Comparison of ENCODE assay signal across 29 cellular contexts in the genomic region with DNA sequence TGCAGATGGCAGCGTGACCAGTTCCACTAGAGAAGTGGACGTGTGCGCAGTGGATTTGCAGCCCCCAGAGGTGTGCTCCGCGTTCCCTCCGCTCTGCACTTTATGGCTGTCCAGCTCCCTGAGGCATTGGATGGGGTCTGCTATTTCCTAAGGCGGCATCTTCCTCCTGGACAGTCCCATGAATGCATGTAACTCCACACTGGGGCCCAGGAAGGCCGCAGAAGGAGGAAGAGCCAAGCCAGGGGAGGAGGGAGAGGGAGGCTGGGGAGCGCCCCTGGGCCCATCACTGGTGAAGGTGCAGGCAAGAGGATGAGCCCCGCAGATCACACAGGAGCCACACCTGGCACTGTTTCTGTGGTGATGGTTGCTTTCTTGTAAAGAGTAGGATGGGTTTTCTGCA.
"Had no signal": no experiment of that assay in that cellular context is flagged by ENCODE, and none has a peak within 500 bp of the region (broad histone marks: within the 10 kb centered on the region; RNA-seq: fewer than 3 reads in every experiment).

No MANE protein-coding gene starts in this region.

- H3K4me3 Mint-ChIP-seq: activated CD4-positive, alpha-beta memory T cell treated with anti-CD3 and anti-CD28 coated beads for 36 hours; activated CD4-positive, alpha-beta T cell treated with anti-CD3 and anti-CD28 coated beads, Interleukin-2, amount 10 ng/mL, durations not matched to agents 24 days and 14 days; activated naive CD4-positive, alpha-beta T cell treated with anti-CD3 and anti-CD28 coated beads for 36 hours; activated naive CD8-positive, alpha-beta T cell treated with anti-CD3 and anti-CD28 coated beads, Interleukin-2, amount 10 ng/mL, durations not matched to agents 7 days and 5 days; activated T-cell treated with anti-CD3 and anti-CD28 coated beads, Interleukin-2, amount 50 U/mL, for 72 hours; endodermal cell; naive thymus-derived CD4-positive, alpha-beta T cell; T-helper 17 cell had no signal

- H3K4me1 Mint-ChIP-seq: activated CD4-positive, alpha-beta T cell treated with anti-CD3 and anti-CD28 coated beads, Interleukin-2, amount 10 ng/mL, durations not matched to agents 24 days and 14 days; activated naive CD8-positive, alpha-beta T cell treated with anti-CD3 and anti-CD28 coated beads, Interleukin-2, amount 10 ng/mL, durations not matched to agents 7 days and 5 days; endodermal cell; T-helper 17 cell had no signal

- H3K36me3 Mint-ChIP-seq: activated CD4-positive, alpha-beta memory T cell treated with anti-CD3 and anti-CD28 coated beads for 36 hours; activated naive CD8-positive, alpha-beta T cell treated with anti-CD3 and anti-CD28 coated beads, Interleukin-2, amount 10 ng/mL, durations not matched to agents 7 days and 5 days; naive thymus-derived CD4-positive, alpha-beta T cell had no signal

- DNase-seq: activated CD4-positive, alpha-beta memory T cell treated with anti-CD3 and anti-CD28 coated beads for 36 hours; activated CD4-positive, alpha-beta T cell treated with anti-CD3 and anti-CD28 coated beads, Interleukin-2, amount 10 ng/mL, durations not matched to agents 24 days and 14 days; activated CD4-positive, CD25-positive, alpha-beta regulatory T cell treated with anti-CD3 and anti-CD28 coated beads, Interleukin-2, amount 50 U/mL, for 72 hours; activated naive CD4-positive, alpha-beta T cell treated with anti-CD3 and anti-CD28 coated beads for 36 hours; activated naive CD8-positive, alpha-beta T cell treated with anti-CD3 and anti-CD28 coated beads, Interleukin-2, amount 10 ng/mL, durations not matched to agents 7 days and 5 days; activated T-cell treated with anti-CD3 and anti-CD28 coated beads for 4 hours; activated T-cell treated with anti-CD3 and anti-CD28 coated beads, Interleukin-2, amount 50 U/mL, for 72 hours; brain microvascular endothelial cell; caudate nucleus; endodermal cell; foreskin fibroblast; hippocampal formation; kidney; left colon; mammary epithelial cell; midbrain; naive thymus-derived CD4-positive, alpha-beta T cell; ovary; stimulated activated CD4-positive, alpha-beta T cell treated with anti-CD3 and anti-CD28 coated beads, Interleukin-15, amount 100 ng/mL, for 24 hours; stimulated activated naive CD4-positive, alpha-beta T cell treated with Interleukin-2 at 50 U/mL for 16 hours; T-helper 17 cell; T1000; trophoblast cell; uterus; WERI-Rb-1 had no signal

- H3K27me3 ChIP-seq: brain microvascular endothelial cell, ovary, testis, uterus had no signal

- H3K27me3 Mint-ChIP-seq: activated CD4-positive, alpha-beta memory T cell treated with anti-CD3 and anti-CD28 coated beads for 36 hours; activated CD4-positive, alpha-beta T cell treated with anti-CD3 and anti-CD28 coated beads, Interleukin-2, amount 10 ng/mL, durations not matched to agents 24 days and 14 days; activated naive CD8-positive, alpha-beta T cell treated with anti-CD3 and anti-CD28 coated beads, Interleukin-2, amount 10 ng/mL, durations not matched to agents 7 days and 5 days had no signal

- H3K4me1 ChIP-seq: prostate gland, testis, uterus had no signal

- H3K9me3 Mint-ChIP-seq: activated CD4-positive, alpha-beta memory T cell treated with anti-CD3 and anti-CD28 coated beads for 36 hours; activated CD4-positive, alpha-beta T cell treated with anti-CD3 and anti-CD28 coated beads, Interleukin-2, amount 10 ng/mL, durations not matched to agents 24 days and 14 days; activated naive CD4-positive, alpha-beta T cell treated with anti-CD3 and anti-CD28 coated beads for 36 hours; activated naive CD8-positive, alpha-beta T cell treated with anti-CD3 and anti-CD28 coated beads, Interleukin-2, amount 10 ng/mL, durations not matched to agents 7 days and 5 days; activated T-cell treated with anti-CD3 and anti-CD28 coated beads, Interleukin-2, amount 50 U/mL, for 72 hours; endodermal cell; naive thymus-derived CD4-positive, alpha-beta T cell had no signal

- H3K36me3 ChIP-seq: brain microvascular endothelial cell, ovary, prostate gland, uterus, WERI-Rb-1 had no signal

- ATAC-seq: activated T-cell treated with anti-CD3 and anti-CD28 coated beads, Interleukin-2, amount 50 U/mL, for 72 hours; esophagus mucosa; left colon; naive thymus-derived CD4-positive, alpha-beta T cell; SK-N-SH treated with all-trans-retinoic acid at 6 μM for 48 hours; T-helper 17 cell had no signal

- H3K4me3 ChIP-seq: ovary, prostate gland, testis, uterus had no signal

- H3K9me3 ChIP-seq: ovary, prostate gland, testis, uterus had no signal

- H3K27ac Mint-ChIP-seq: activated CD4-positive, alpha-beta memory T cell treated with anti-CD3 and anti-CD28 coated beads for 36 hours; activated CD4-positive, alpha-beta T cell treated with anti-CD3 and anti-CD28 coated beads, Interleukin-2, amount 10 ng/mL, durations not matched to agents 24 days and 14 days; activated naive CD4-positive, alpha-beta T cell treated with anti-CD3 and anti-CD28 coated beads for 36 hours; activated naive CD8-positive, alpha-beta T cell treated with anti-CD3 and anti-CD28 coated beads, Interleukin-2, amount 10 ng/mL, durations not matched to agents 7 days and 5 days; activated T-cell treated with anti-CD3 and anti-CD28 coated beads, Interleukin-2, amount 50 U/mL, for 72 hours; endodermal cell; naive thymus-derived CD4-positive, alpha-beta T cell; T-helper 17 cell had no signal

- H3K27ac ChIP-seq: brain microvascular endothelial cell, ovary, prostate gland, testis, uterus, WERI-Rb-1 had no signal
